In genomic region chr13:72864142-72865035, GRCh38 we compare ENCODE assay signal across 9 cellular contexts.
DNase-seq lines count a peak whose midpoint lies in the region; ATAC-seq and TF ChIP-seq lines count a peak whose summit lies in the region.
"Had no signal": no experiment of that assay in that cellular context is flagged by ENCODE, and none has a peak within 500 bp of the region (broad histone marks: within the 10 kb centered on the region; RNA-seq: fewer than 3 reads in every experiment).

No MANE protein-coding gene starts in this region.

- ATAC-seq in GM18867 (IDR thresholded peaks at IDR 0.05; ENCODE audit: unreplicated experiment) (peak; percentile 93), HG02798 (IDR thresholded peaks at IDR 0.05; ENCODE audit: poor library complexity, unreplicated experiment) (peak; percentile 86)

- peak; percentile 29 for DNase-seq in AG09309 (ENCODE audit: low read depth)
- DNase-seq in activated T-helper 1 cell treated with anti-CD3 and anti-CD28 coated beads, Interleukin-12 subunit alpha, Interleukin-12 subunit beta, Interleukin-2, Interleukin-4 antibody, amounts not matched to agents 30 ng/mL and 10 ng/mL and 1 ng/mL, durations not matched to agents 14 hours and 24 hours and 36 hours (ENCODE audit: low spot score) = no peak
- no peak for DNase-seq in vagina (ENCODE audit: extremely low spot score in 2 of 2)
- no peak for DNase-seq in medulla oblongata (ENCODE audit: extremely low spot score)
- no peak for DNase-seq in NCI-H2227 treated with DMSO at 0.1 percent for 48 hours (lab: John Stamatoyannopoulos, UW)
- no peak for DNase-seq in NCI-H1092 treated with DMSO at 0.1 percent for 48 hours (lab: John Stamatoyannopoulos, UW)
- DNase-seq: NCI-H2081 treated with DMSO at 0.1 percent for 48 hours had no signal

- H3K27ac ChIP-seq in vagina = no peak overlapping the region

- H3K9me3 Mint-ChIP-seq in activated T-helper 1 cell treated with anti-CD3 and anti-CD28 coated beads, Interleukin-12 subunit alpha, Interleukin-12 subunit beta, Interleukin-2, Interleukin-4 antibody, amounts not matched to agents 30 ng/mL and 10 ng/mL and 1 ng/mL, durations not matched to agents 14 hours and 24 hours and 36 hours = peaks cover 10% of the 10 kb centered on the region

- no peaks in the 10 kb centered on the region for H3K27me3 ChIP-seq in vagina

- no peak overlapping the region for H3K4me3 Mint-ChIP-seq in activated T-helper 1 cell treated with anti-CD3 and anti-CD28 coated beads, Interleukin-12 subunit alpha, Interleukin-12 subunit beta, Interleukin-2, Interleukin-4 antibody, amounts not matched to agents 30 ng/mL and 10 ng/mL and 1 ng/mL, durations not matched to agents 14 hours and 24 hours and 36 hours

- no peaks in the 10 kb centered on the region for H3K36me3 ChIP-seq in vagina

- no peaks in the 10 kb centered on the region for H3K4me1 ChIP-seq in vagina

- TF ChIP-seq CTCF in AG09309 (IDR thresholded peaks at IDR 0.05; ENCODE audit: control insufficient read depth, insufficient read depth, low read depth, low read length, missing control alignments) (no peak), vagina (IDR thresholded peaks at IDR 0.05) (no peak)

- H3K27me3 Mint-ChIP-seq in activated T-helper 1 cell treated with anti-CD3 and anti-CD28 coated beads, Interleukin-12 subunit alpha, Interleukin-12 subunit beta, Interleukin-2, Interleukin-4 antibody, amounts not matched to agents 30 ng/mL and 10 ng/mL and 1 ng/mL, durations not matched to agents 14 hours and 24 hours and 36 hours (ENCODE audit: insufficient read depth) = no peaks in the 10 kb centered on the region

- peak overlapping the region; percentile 82 for H3K27ac Mint-ChIP-seq in activated T-helper 1 cell treated with anti-CD3 and anti-CD28 coated beads, Interleukin-12 subunit alpha, Interleukin-12 subunit beta, Interleukin-2, Interleukin-4 antibody, amounts not matched to agents 30 ng/mL and 10 ng/mL and 1 ng/mL, durations not matched to agents 14 hours and 24 hours and 36 hours

- H3K4me3 ChIP-seq in AG09309 (ENCODE audit: control insufficient read depth, low read depth, low read length) = no peak overlapping the region
- H3K4me3 ChIP-seq in vagina = no peak overlapping the region

- no peaks in the 10 kb centered on the region for H3K9me3 ChIP-seq in vagina

- intact Hi-C loops in activated T-helper 1 cell treated with anti-CD3 and anti-CD28 coated beads, Interleukin-12 subunit alpha, Interleukin-12 subunit beta, Interleukin-2, Interleukin-4 antibody, amounts not matched to agents 30 ng/mL and 10 ng/mL and 1 ng/mL, durations not matched to agents 14 hours and 24 hours and 36 hours (cut with micrococcal nuclease) = loop anchor here (1.0 to 10.0 kb wide), 3 partner anchors 137 to 853 kb away; partner anchors contain the start of genes BORA and MZT1
- intact Hi-C loops in vagina (cut with DNase I) = no loop called here

- H3K36me3 Mint-ChIP-seq in activated T-helper 1 cell treated with anti-CD3 and anti-CD28 coated beads, Interleukin-12 subunit alpha, Interleukin-12 subunit beta, Interleukin-2, Interleukin-4 antibody, amounts not matched to agents 30 ng/mL and 10 ng/mL and 1 ng/mL, durations not matched to agents 14 hours and 24 hours and 36 hours (ENCODE audit: low read depth) = peaks cover 20% of the 10 kb centered on the region

- peaks cover 12% of the 10 kb centered on the region for H3K4me1 Mint-ChIP-seq in activated T-helper 1 cell treated with anti-CD3 and anti-CD28 coated beads, Interleukin-12 subunit alpha, Interleukin-12 subunit beta, Interleukin-2, Interleukin-4 antibody, amounts not matched to agents 30 ng/mL and 10 ng/mL and 1 ng/mL, durations not matched to agents 14 hours and 24 hours and 36 hours (ENCODE audit: low read depth)

- TF ChIP-seq POLR2A in vagina (IDR thresholded peaks at IDR 0.05) = no peak
